Comparison of ENCODE assay signal across 25 cellular contexts in the genomic region with DNA sequence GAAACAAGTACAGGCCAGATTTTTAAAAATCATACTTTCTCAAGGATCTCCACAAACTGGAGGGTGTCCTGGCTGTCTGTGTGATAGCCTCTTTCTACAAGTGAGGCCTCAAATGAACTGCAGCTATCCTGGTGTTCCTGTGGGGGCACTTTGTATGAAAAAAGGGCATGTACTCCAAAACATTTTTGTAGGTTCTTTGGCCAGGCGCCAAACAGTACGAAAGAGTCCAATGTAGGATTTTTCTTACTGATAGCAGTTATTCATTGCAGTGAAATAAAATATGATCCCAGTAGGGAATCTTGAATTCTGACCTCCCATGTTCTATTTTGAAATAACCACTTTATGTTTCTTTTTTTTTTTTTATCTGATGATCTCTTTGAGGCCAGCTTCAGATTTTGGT.
"Had no signal": no experiment of that assay in that cellular context is flagged by ENCODE, and none has a peak within 500 bp of the region (broad histone marks: within the 10 kb centered on the region; RNA-seq: fewer than 3 reads in every experiment).

No MANE protein-coding gene starts in this region.

- H3K27ac ChIP-seq: epithelial cell of prostate, esophagus squamous epithelium, gastrocnemius medialis, heart right ventricle, left lung, lower lobe of right lung had no signal

- H3K36me3 ChIP-seq: esophagus squamous epithelium, gastrocnemius medialis, heart right ventricle, left lung, lower lobe of right lung had no signal

- H3K4me1 ChIP-seq: esophagus squamous epithelium, gastrocnemius medialis, heart right ventricle, left lung, lower lobe of right lung had no signal

- H3K27me3 ChIP-seq: esophagus squamous epithelium, gastrocnemius medialis, heart right ventricle, left lung had no signal

- H3K27ac Mint-ChIP-seq: dendritic cell treated with granulocyte-macrophage colony-stimulating factor and Interleukin-4, amounts not matched to agents 40 ng/mL and 50 ng/mL, for 4 days; effector memory CD8-positive, alpha-beta T cell; endodermal cell; mesothelial cell of epicardium; naive B cell; naive thymus-derived CD8-positive, alpha-beta T cell had no signal

- H3K36me3 Mint-ChIP-seq: naive B cell; naive thymus-derived CD8-positive, alpha-beta T cell had no signal

- ATAC-seq: effector memory CD8-positive, alpha-beta T cell; esophagus mucosa; gastrocnemius medialis; heart right ventricle; left cardiac atrium; left lung; left ventricle myocardium superior; lower lobe of right lung; mucosa of descending colon; naive thymus-derived CD8-positive, alpha-beta T cell had no signal

- H3K9me3 ChIP-seq: esophagus squamous epithelium, gastrocnemius medialis, mucosa of descending colon had no signal

- DNase-seq: cortex of kidney; effector CD8-positive, alpha-beta T cell; effector memory CD8-positive, alpha-beta T cell; endodermal cell; erythroblast; esophagus squamous epithelium; foreskin fibroblast; foreskin melanocyte; gastrocnemius medialis; glutamatergic neuron; head of caudate nucleus; heart right ventricle; hippocampal formation; left cardiac atrium; left lung; left ventricle myocardium superior; lower lobe of right lung; mesenchymal stem cell; mucosa of descending colon; naive B cell; naive thymus-derived CD8-positive, alpha-beta T cell had no signal

- H3K4me3 ChIP-seq: esophagus squamous epithelium, gastrocnemius medialis, heart right ventricle, left lung, lower lobe of right lung, mucosa of descending colon had no signal
